ENCODE assay signal across 26 cellular contexts in genomic region chr19:49530708-49531107, GRCh38. TPM values are rescaled to one million over a fixed set of nuclear protein-coding genes. Genes with fewer than 3 reads are reported as not detected.
A peak's percentile ranks its signal among the peaks of the same experiment; 100 is the strongest.
DNase-seq lines count a peak whose midpoint lies in the region; ATAC-seq, FAIRE-seq and TF ChIP-seq lines count a peak whose summit lies in the region.
"Had no signal": no experiment of that assay in that cellular context is flagged by ENCODE, and none has a peak within 500 bp of the region (broad histone marks: within the 10 kb centered on the region; RNA-seq: fewer than 3 reads in every experiment).

No MANE protein-coding gene starts in this region.

- H3K4me3 ChIP-seq in SK-N-MC (no peak overlapping the region), astrocyte (ENCODE audit: insufficient read depth, low read depth, low read length) (no peak overlapping the region), osteoblast (ENCODE audit: insufficient read depth, low read length) (no peak overlapping the region), mucosa of descending colon (no peak overlapping the region)
- H3K4me3 ChIP-seq: GM23338 had no signal

- peaks cover 88% of the 10 kb centered on the region for H3K36me3 ChIP-seq in SK-N-MC (ENCODE audit: insufficient read depth, low read length)
- H3K36me3 ChIP-seq in astrocyte (ENCODE audit: insufficient read depth, low read length): peaks cover 11% of the 10 kb centered on the region
- peaks cover 44% of the 10 kb centered on the region for H3K36me3 ChIP-seq in osteoblast (ENCODE audit: insufficient read depth, low read length)
- no peaks in the 10 kb centered on the region for H3K36me3 ChIP-seq in mucosa of descending colon (ENCODE audit: low read depth)
- H3K36me3 ChIP-seq: BE2C had no signal

- peaks cover 40% of the 10 kb centered on the region for H3K79me2 ChIP-seq in astrocyte (ENCODE audit: insufficient read depth, low read length)
- H3K79me2 ChIP-seq in osteoblast (ENCODE audit: insufficient read depth, low read length): peaks cover 58% of the 10 kb centered on the region

- TF ChIP-seq CTCF in astrocyte (IDR thresholded peaks at IDR 0.05; ENCODE audit: insufficient read depth, low read depth, low read length): no peak
- TF ChIP-seq CTCF in osteoblast (IDR thresholded peaks at IDR 0.05; ENCODE audit: extremely low read depth, low read depth, low read length): no peak
- TF ChIP-seq CTCF in mucosa of descending colon (IDR thresholded peaks at IDR 0.05): no peak

- H3K27ac Mint-ChIP-seq in astrocyte (ENCODE audit: unreplicated experiment): no peak overlapping the region
- H3K27ac Mint-ChIP-seq: GM23338, HFFc6 had no signal

- H3K9me3 ChIP-seq in SK-N-MC (ENCODE audit: low read depth, low read length): no peaks in the 10 kb centered on the region
- H3K9me3 ChIP-seq in astrocyte (ENCODE audit: insufficient read depth, low read depth, low read length): no peaks in the 10 kb centered on the region
- H3K9me3 ChIP-seq in osteoblast (ENCODE audit: low read depth, low read length): no peaks in the 10 kb centered on the region
- H3K9me3 ChIP-seq in mucosa of descending colon: no peaks in the 10 kb centered on the region
- H3K9me3 ChIP-seq: BE2C had no signal

- H2AFZ ChIP-seq in astrocyte (ENCODE audit: low read depth, low read length): no peak overlapping the region
- H2AFZ ChIP-seq in osteoblast (ENCODE audit: low read length): no peak overlapping the region
- H2AFZ ChIP-seq: GM23338 had no signal

- H3K4me1 ChIP-seq in astrocyte (ENCODE audit: insufficient read depth, low read length) (peaks cover 15% of the 10 kb centered on the region), osteoblast (ENCODE audit: insufficient read depth, low read length) (peaks cover 13% of the 10 kb centered on the region), mucosa of descending colon (ENCODE audit: low read depth) (peaks cover 7% of the 10 kb centered on the region)

- peaks cover 40% of the 10 kb centered on the region for H4K20me1 ChIP-seq in astrocyte (ENCODE audit: insufficient read depth, low read length)
- H4K20me1 ChIP-seq in osteoblast (ENCODE audit: insufficient read depth, low read length): peaks cover 28% of the 10 kb centered on the region

- peaks cover 11% of the 10 kb centered on the region for H3K36me3 Mint-ChIP-seq in astrocyte (ENCODE audit: low read depth, unreplicated experiment)
- H3K36me3 Mint-ChIP-seq: CD8-positive, alpha-beta memory T cell had no signal

- H3K4me3 Mint-ChIP-seq in astrocyte (ENCODE audit: unreplicated experiment): no peak overlapping the region
- H3K4me3 Mint-ChIP-seq: HFFc6 had no signal

- H3K27me3 ChIP-seq in astrocyte (ENCODE audit: insufficient read depth, low read length) (no peaks in the 10 kb centered on the region), osteoblast (ENCODE audit: insufficient read depth, low read length) (no peaks in the 10 kb centered on the region)
- H3K27me3 ChIP-seq: BE2C had no signal

- H3K27ac ChIP-seq in SK-N-MC (peak overlapping the region; percentile 44; the same call in 1 of the 2 replicates), astrocyte (ENCODE audit: low read depth, low read length) (no peak overlapping the region), osteoblast (ENCODE audit: low read depth, low read length) (no peak overlapping the region)

- H3K4me2 ChIP-seq in astrocyte (ENCODE audit: low read length) (peak overlapping the region; percentile 13), osteoblast (ENCODE audit: insufficient read depth, low read length) (no peak overlapping the region)
- H3K4me2 ChIP-seq: GM23338 had no signal

- H3K9me3 Mint-ChIP-seq in astrocyte (ENCODE audit: unreplicated experiment): no peaks in the 10 kb centered on the region
- H3K9me3 Mint-ChIP-seq: CD4-positive, CD25-positive, alpha-beta regulatory T cell; CD8-positive, alpha-beta memory T cell; GM23338; HFFc6 had no signal

- no peak for FAIRE-seq in astrocyte (lab: Jason Lieb, UNC)
- FAIRE-seq: A204.1, G401.6, GM12892, GM18507, H54, HTR-8/SVneo had no signal

- intact Hi-C loops in mucosa of descending colon (cut with DNase I, micrococcal nuclease): no loop called here

- peaks cover 7% of the 10 kb centered on the region for H3K4me1 Mint-ChIP-seq in astrocyte (ENCODE audit: low read depth, unreplicated experiment)

- H3K9ac ChIP-seq in SK-N-MC (ENCODE audit: insufficient read length) (no peak overlapping the region), astrocyte (ENCODE audit: low read length) (no peak overlapping the region)

- DNase-seq in SK-N-MC (ENCODE audit: low read depth, low spot score): no peak
- DNase-seq in astrocyte (ENCODE audit: low read depth): no peak
- peak; percentile 27 for DNase-seq in osteoblast (ENCODE audit: insufficient read length, low spot score, missing footprints)
- DNase-seq in T1000 (lab: John Stamatoyannopoulos, UW): no peak
- DNase-seq in hippocampal formation (lab: John Stamatoyannopoulos, UW): no peak
- no peak for DNase-seq in mucosa of descending colon
- DNase-seq: ACHN; BE2C; C1 segment of cervical spinal cord; CD4-positive, CD25-positive, alpha-beta regulatory T cell; CD8-positive, alpha-beta memory T cell; COR-L47; DMS 273 treated with DMSO at 0.1 percent for 48 hours; DMS53; DND-41; EL; HCEC 1CT; HFFc6; IMR-90 had no signal

- peaks cover 2% of the 10 kb centered on the region for H3K27me3 Mint-ChIP-seq in astrocyte (ENCODE audit: low read depth, unreplicated experiment)

- no peak for ATAC-seq in mucosa of descending colon
- ATAC-seq: GM23338 had no signal

RNA-seq across cellular contexts. Expression of gene RCN3, which starts 2.9 kb away (rescaled TPM):
- total RNA-seq in astrocyte (20.2 and 27.5 TPM in 2 replicates), osteoblast (346 and 377 TPM in 2 replicates), mucosa of descending colon (10 to 100 TPM; 28.5 to 42.2 (median 34.0) TPM)

RNA-seq across cellular contexts. Expression of gene FCGRT, which starts 18.2 kb away (rescaled TPM):
- total RNA-seq in astrocyte: 32.2 and 40.6 TPM in 2 replicates
- 67.5 and 75.6 TPM in 2 replicates for total RNA-seq in osteoblast
- total RNA-seq in mucosa of descending colon: 100 to 1,000 TPM; 308 to 537 (median 450) TPM

RNA-seq across cellular contexts. Expression of gene RPS11, which starts 34.5 kb away (rescaled TPM):
- total RNA-seq in astrocyte: 1,263 and 1,399 TPM in 2 replicates
- 2,306 and 3,079 TPM in 2 replicates for total RNA-seq in osteoblast
- total RNA-seq in mucosa of descending colon: 1,000 to 10,000 TPM; 1,414 to 1,682 (median 1,521) TPM

RNA-seq across cellular contexts. Expression of gene RPL13A, which starts 43.3 kb away (rescaled TPM):
- total RNA-seq in astrocyte: 2,066 and 2,119 TPM in 2 replicates
- total RNA-seq in osteoblast: 2,082 and 2,185 TPM in 2 replicates
- total RNA-seq in mucosa of descending colon: 1,000 to 10,000 TPM; 2,162 to 2,782 (median 2,296) TPM

RNA-seq across cellular contexts. Expression of gene NOSIP, which starts 49.6 kb away (rescaled TPM):
- total RNA-seq in astrocyte (74.6 and 83.8 TPM in 2 replicates), osteoblast (57.5 and 68.0 TPM in 2 replicates), mucosa of descending colon (10 to 100 TPM; 59.2 to 72.5 (median 66.3) TPM)
